Comparison of ENCODE assay signal across 1 cellular context in genomic region chr2:191078165-191078867, GRCh38.
TF ChIP-seq lines count a peak whose summit lies in the region.

No MANE protein-coding gene starts in this region.

TF ChIP-seq in H1, 55 proteins besides CTCF, POLR2A, EP300 and RAD21 (continued from another document):
- no peak for TF ChIP-seq ATF2 (IDR thresholded peaks at IDR 0.05; ENCODE audit: low read length)
